22 cellular contexts compared by ENCODE assay signal in the genomic region with DNA sequence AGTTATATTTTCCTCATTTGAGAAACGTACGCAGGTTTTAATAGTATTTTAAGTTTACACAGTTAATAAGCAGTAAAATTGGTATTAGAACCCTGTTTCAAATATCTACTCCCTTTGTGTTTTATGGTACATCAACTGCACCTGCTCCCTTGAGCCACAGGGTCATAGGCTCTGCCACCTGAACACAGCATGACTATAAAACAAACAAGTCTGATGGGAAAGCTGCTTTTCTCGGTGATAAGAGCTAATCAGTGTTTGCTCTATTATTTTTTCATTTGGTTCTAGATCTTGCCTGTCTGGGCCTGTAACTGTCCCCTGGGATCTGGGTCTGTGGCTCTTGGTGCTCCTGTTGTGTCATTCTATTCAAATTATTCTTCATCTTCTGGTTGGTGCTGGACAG.
DNase-seq lines count a peak whose midpoint lies in the region; ATAC-seq, FAIRE-seq and TF ChIP-seq lines count a peak whose summit lies in the region.
"Had no signal": no experiment of that assay in that cellular context is flagged by ENCODE, and none has a peak within 500 bp of the region (broad histone marks: within the 10 kb centered on the region; RNA-seq: fewer than 3 reads in every experiment).

No MANE protein-coding gene starts in this region.

- H3K4me3 ChIP-seq in pancreas = no peak overlapping the region
- H3K4me3 ChIP-seq: GM23338, K562 had no signal

- TF ChIP-seq CTCF in pancreas (IDR thresholded peaks at IDR 0.05) = no peak

- H3K4me1 ChIP-seq in pancreas = peaks cover 0 to 8% (median 6%) of the 10 kb centered on the region in 3 donors

- H3K27ac ChIP-seq in pancreas = no peak overlapping the region
- H3K27ac ChIP-seq: C4-2B, HL-60 had no signal

- intact Hi-C loops in pancreas (cut with DNase I) = no loop called here

- H3K9me3 ChIP-seq in pancreas = no peaks in the 10 kb centered on the region

- DNase-seq in NCI-H748 (lab: John Stamatoyannopoulos, UW; ENCODE audit: unreplicated experiment) (peak; percentile 16), NCI-H748 treated with DMSO at 0.1 percent for 48 hours (lab: John Stamatoyannopoulos, UW) (no peak), DMS153 (lab: John Stamatoyannopoulos, UW) (peak; percentile 73), NCI-H69 (lab: John Stamatoyannopoulos, UW) (peak; percentile 18), pancreas (no peak)
- no peak for DNase-seq in stimulated activated CD4-positive, alpha-beta T cell treated with anti-CD3 and anti-CD28 coated beads, Interleukin-4, amount 100 ng/mL, for 24 hours
- DNase-seq: ACHN; CD4-positive, alpha-beta T cell; DMS79; GDM1; HCEC 1CT; HFFc6; IMR-90 had no signal

- H3K36me3 ChIP-seq in pancreas = no peaks in the 10 kb centered on the region

- ATAC-seq in pancreas (peak; percentile 35 to 82 (median 72)), HG02798 (IDR thresholded peaks at IDR 0.05; ENCODE audit: poor library complexity, unreplicated experiment) (no peak)
- ATAC-seq: GM23338, K562 had no signal

- no peaks in the 10 kb centered on the region for H3K27me3 ChIP-seq in pancreas

- WGBS in pancreas, 2 donors = 29 to 35% methylated on average over 3 of the region's 3 CpGs

- no peak for FAIRE-seq in pancreas (lab: Jason Lieb, UNC)
- FAIRE-seq: A204.1, GM12892, GM18507, H54, K562 had no signal

Comparison
In these comparisons a context has a peak if more than half of its experiments do, and no peak if none do; other contexts are left out.
1. DNase-seq: peak in NCI-H748 (single experiment), DMS153 (single experiment) and NCI-H69 (single experiment); none in NCI-H748 treated with DMSO at 0.1 percent for 48 hours (single experiment), pancreas (0 of 6) and stimulated activated CD4-positive, alpha-beta T cell treated with anti-CD3 and anti-CD28 coated beads, Interleukin-4, amount 100 ng/mL, for 24 hours (single experiment).